Comparison of ENCODE assay signal across 1 cellular context in the genomic region with DNA sequence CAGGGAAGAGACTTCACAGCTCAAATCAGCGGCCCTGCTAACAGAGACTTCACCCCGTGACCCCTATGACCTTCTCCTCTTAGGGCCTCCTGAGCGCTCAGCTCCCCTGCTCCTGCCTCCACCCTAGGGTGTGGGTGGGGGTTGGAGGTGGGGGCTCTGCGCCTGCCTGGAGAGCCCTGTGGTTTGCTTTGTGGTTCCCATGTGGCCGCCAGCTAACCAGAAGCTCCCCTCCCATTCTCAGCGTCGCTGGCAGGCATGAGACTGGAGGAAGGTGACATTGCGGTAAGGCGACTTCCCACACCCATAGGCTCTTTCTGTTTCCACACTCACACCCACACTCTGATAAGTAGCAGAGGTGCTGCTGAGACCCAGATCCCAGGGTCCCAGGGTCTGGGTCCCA.
TF ChIP-seq lines count a peak whose summit lies in the region.

No MANE protein-coding gene starts in this region.

TF ChIP-seq in K562, 482 proteins besides CTCF, POLR2A, EP300 and RAD21:
- TF ChIP-seq POLR2G (IDR thresholded peaks at IDR 0.05; ENCODE audit: low read depth, low read length) (0 out of 2 replicates have a peak, but pooled peaks have one; percentile 16), SNRNP70 (optimal IDR thresholded peaks at IDR 0.05; ENCODE audit: low read depth, low read length) (no peak), RB1 (IDR thresholded peaks at IDR 0.05; ENCODE audit: low read depth) (no peak), ZBTB1 (CRISPR knock-in tag; IDR thresholded peaks at IDR 0.05; ENCODE audit: borderline replicate concordance, low read depth) (peak; percentile 97)
- TF ChIP-seq, protein P1, sequence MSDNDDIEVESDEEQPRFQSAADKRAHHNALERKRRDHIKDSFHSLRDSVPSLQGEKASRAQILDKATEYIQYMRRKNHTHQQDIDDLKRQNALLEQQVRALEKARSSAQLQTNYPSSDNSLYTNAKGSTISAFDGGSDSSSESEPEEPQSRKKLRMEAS (CRISPR knock-in tag; IDR thresholded peaks at IDR 0.05): peak; percentile 27; the same call in 1 of the 2 replicates
